ENCODE assay signal across 8 cellular contexts in genomic region chr7:103297837-103298179, GRCh38.
DNase-seq lines count a peak whose midpoint lies in the region; ATAC-seq and TF ChIP-seq lines count a peak whose summit lies in the region.

No MANE protein-coding gene starts in this region.

- in situ Hi-C loops in brain microvascular endothelial cell (cut with HindIII; ENCODE audit: low pct_ligation_motif_present, low sequenced_read_pairs): no loop called here

- H3K4me1 ChIP-seq in muscle layer of duodenum (ENCODE audit: control insufficient read depth in 1 of 2, insufficient read depth in 2 of 2, low read length in 2 of 2): peaks cover 15 to 24% of the 10 kb centered on the region in 2 donors

- peak; percentile 13 for ATAC-seq in HG03064 (IDR thresholded peaks at IDR 0.05; ENCODE audit: low read depth, unreplicated experiment)

- H3K27me3 ChIP-seq in GM06990 (replicated peaks; ENCODE audit: control insufficient read depth, insufficient read depth, low read length) (no peaks in the 10 kb centered on the region), brain microvascular endothelial cell (replicated peaks) (no peaks in the 10 kb centered on the region), muscle layer of duodenum (ENCODE audit: low read depth, low read length) (no peaks in the 10 kb centered on the region)

- H3K4me3 ChIP-seq in GM06990 (replicated peaks; ENCODE audit: low read depth, low read length) (peak overlapping the region; percentile 89), brain microvascular endothelial cell (ENCODE audit: low read depth, low read length) (peak overlapping the region; percentile 78), muscle layer of duodenum (ENCODE audit: low read depth in 1 of 2, low read length in 2 of 2) (peak overlapping the region; percentile 70 to 94)

- peaks cover 4% of the 10 kb centered on the region for H3K36me3 ChIP-seq in GM06990 (ENCODE audit: control insufficient read depth, insufficient read depth, low read length)
- H3K36me3 ChIP-seq in brain microvascular endothelial cell (replicated peaks): peaks cover 22% of the 10 kb centered on the region
- H3K36me3 ChIP-seq in muscle layer of duodenum (ENCODE audit: control insufficient read depth in 1 of 2, insufficient read depth in 2 of 2, low read length in 2 of 2): peaks cover 25 to 39% of the 10 kb centered on the region in 2 donors

- DNase-seq in GM06990 (ENCODE audit: extremely low read depth, insufficient read length) (no peak), brain microvascular endothelial cell (no peak), NCI-H748 treated with DMSO at 0.1 percent for 48 hours (lab: John Stamatoyannopoulos, UW) (no peak), medulla oblongata (ENCODE audit: extremely low spot score) (no peak), DMS 273 treated with DMSO at 0.1 percent for 48 hours (lab: John Stamatoyannopoulos, UW) (no peak), GM20000 (ENCODE audit: low spot score) (no peak)

- TF ChIP-seq CTCF in GM06990 (IDR thresholded peaks at IDR 0.05; ENCODE audit: insufficient read depth, low read length, poor library complexity, severe bottlenecking): no peak
- no peak for TF ChIP-seq CTCF in brain microvascular endothelial cell (IDR thresholded peaks at IDR 0.05; ENCODE audit: low read depth, low read length, missing control alignments)
- TF ChIP-seq CTCF in GM20000 (IDR thresholded peaks at IDR 0.05; ENCODE audit: extremely low read depth, missing control alignments): no peak

- H3K27ac ChIP-seq in brain microvascular endothelial cell (peak overlapping the region; percentile 94), muscle layer of duodenum (ENCODE audit: low read length) (peak overlapping the region; percentile 45)

- H3K9me3 ChIP-seq in muscle layer of duodenum (ENCODE audit: control insufficient read depth in 1 of 2, low read length in 2 of 2): no peaks in the 10 kb centered on the region
